18 cellular contexts compared by ENCODE assay signal in the genomic region with DNA sequence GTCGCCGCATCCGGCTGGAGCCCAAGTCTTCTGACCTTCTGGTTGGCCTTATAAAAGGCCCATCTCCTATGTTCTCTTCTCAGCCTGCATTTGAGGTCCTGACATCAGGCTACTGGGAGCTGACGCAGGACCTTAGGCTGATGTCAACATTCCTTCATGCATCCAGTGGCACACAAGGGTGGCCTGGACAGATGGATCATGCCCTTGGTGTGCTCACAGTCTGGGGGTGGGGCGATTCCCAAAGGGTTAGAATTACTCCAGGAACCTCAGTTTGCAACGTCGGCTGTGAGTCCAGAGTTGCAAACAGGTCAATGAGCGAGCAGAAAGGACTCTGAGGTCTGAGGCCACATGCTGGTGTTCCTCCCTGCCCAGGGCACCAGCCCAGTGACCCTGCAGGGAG. TPM values are rescaled to one million over a fixed set of nuclear protein-coding genes. Genes with fewer than 3 reads are reported as not detected.
DNase-seq lines count a peak whose midpoint lies in the region; ATAC-seq, FAIRE-seq and TF ChIP-seq lines count a peak whose summit lies in the region.
"Had no signal": no experiment of that assay in that cellular context is flagged by ENCODE, and none has a peak within 500 bp of the region (broad histone marks: within the 10 kb centered on the region; RNA-seq: fewer than 3 reads in every experiment).

No MANE protein-coding gene starts in this region.

- WGBS in H1 (ENCODE audit: extremely low coverage in 1 of 2, insufficient coverage in 1 of 2, insufficient read length in 1 of 2, insufficient replicate concordance in 2 of 2, low coverage in 1 of 2, low lambda C conversion rate in 2 of 2, missing lambda C conversion rate in 1 of 2), 2 experiments: 95% methylated on average over 8 of the region's 8 CpGs; no CpG with 5 or more reads in 1 of the 2 experiments
- WGBS in small intestine, 3 donors: 81 to 88% (median 88%) methylated on average over 8 of the region's 8 CpGs

- no peak overlapping the region for H4K8ac ChIP-seq in H1 (ENCODE audit: extremely low read depth, insufficient read depth, low read length)

- no peak overlapping the region for H2BK120ac ChIP-seq in H1 (replicated peaks; ENCODE audit: low read depth, low read length)

- peaks cover 10% of the 10 kb centered on the region for H3K4me1 Mint-ChIP-seq in nephron
- H3K4me1 Mint-ChIP-seq: central memory CD8-positive, alpha-beta T cell had no signal

- H2AFZ ChIP-seq in OCI-LY3 (ENCODE audit: low read depth, low read length): no peak overlapping the region
- H2AFZ ChIP-seq in H1 (ENCODE audit: low read length): no peak overlapping the region

- TF ChIP-seq CTCF in OCI-LY3 (IDR thresholded peaks at IDR 0.05; ENCODE audit: low read depth, low read length) (no peak), H1 (IDR thresholded peaks at IDR 0.05; ENCODE audit: control extremely low read depth in 1 of 3, insufficient read depth in 1 of 3, low read depth in 1 of 3, low read length in 3 of 3) (no peak), nephron (IDR thresholded peaks at IDR 0.05; ENCODE audit: unreplicated experiment in 3 of 3) (no peak)

- H3K9me3 ChIP-seq in OCI-LY3 (ENCODE audit: insufficient read depth, low read length) (no peaks in the 10 kb centered on the region), H1 (ENCODE audit: insufficient read depth in 2 of 2, low read depth in 1 of 2, low read length in 1 of 2) (no peaks in the 10 kb centered on the region), small intestine (ENCODE audit: control insufficient read depth, low read depth) (no peaks in the 10 kb centered on the region)

- no peak overlapping the region for H3K18ac ChIP-seq in H1 (ENCODE audit: extremely low read depth, low read length)

- no peaks in the 10 kb centered on the region for H3K27me3 ChIP-seq in OCI-LY3 (ENCODE audit: low read depth, low read length)
- no peaks in the 10 kb centered on the region for H3K27me3 ChIP-seq in H1 (replicated peaks in 1 of 4; ENCODE audit: control insufficient read depth in 3 of 4, extremely low read depth in 1 of 4, insufficient read depth in 3 of 4, low read length in 3 of 4)
- H3K27me3 ChIP-seq in small intestine (ENCODE audit: control insufficient read depth in 2 of 2, insufficient read depth in 2 of 2, low read length in 2 of 2): no peaks in the 10 kb centered on the region

- H2BK20ac ChIP-seq in H1 (ENCODE audit: low read length): peak overlapping the region; percentile 15

- no peak for FAIRE-seq in H1 (lab: Jason Lieb, UNC)
- no peak for FAIRE-seq in small intestine (lab: Jason Lieb, UNC)
- FAIRE-seq: GM19239 had no signal

- H3K56ac ChIP-seq in H1 (replicated peaks; ENCODE audit: insufficient read length, low read depth, low read length): no peak overlapping the region

- H3K4me2 ChIP-seq in OCI-LY3 (ENCODE audit: low read length) (no peak overlapping the region), H1 (ENCODE audit: insufficient read depth in 1 of 2, low read depth in 2 of 2, low read length in 2 of 2) (no peak overlapping the region)

- TF ChIP-seq EP300 in H1 (IDR thresholded peaks at IDR 0.05; ENCODE audit: borderline replicate concordance in 1 of 2, low read depth in 2 of 2, low read length in 2 of 2): no peak

- H2AK5ac ChIP-seq in H1 (ENCODE audit: low read depth, low read length): peak overlapping the region; percentile 68; the same call in 1 of the 2 replicates

- POLR2A ChIA-PET in H1 (lab: Charles Lee; ENCODE audit: partially characterized antibody): interaction anchor here (2.3 to 2.9 kb wide), 2 partner anchors 7 to 17 kb away, joined by 8 to 15 read pairs; a partner anchor contains a TSS

- no peak for TF ChIP-seq POLR2A in H1 (IDR thresholded peaks at IDR 0.05; ENCODE audit: control extremely low read depth in 1 of 2, low read depth in 2 of 2, low read length in 2 of 2)

- peak; percentile 51 for DNase-seq in EH (ENCODE audit: low read depth)
- DNase-seq in H1 (ENCODE audit: low read depth in 1 of 2, low spot score in 2 of 2): no peak
- no peak for DNase-seq in cerebellum (ENCODE audit: low spot score)
- no peak for DNase-seq in small intestine
- DNase-seq: activated T-cell treated with anti-CD3 and anti-CD28 coated beads, Interleukin-2, amount 50 U/mL, for 24 hours; Kasumi-1; left cardiac atrium; naive B cell; NCI-H1436; NCI-H446 had no signal

- H3K23ac ChIP-seq in H1 (ENCODE audit: insufficient read length): no peak overlapping the region

- H3K79me2 ChIP-seq in OCI-LY3 (ENCODE audit: low read length) (no peaks in the 10 kb centered on the region), H1 (ENCODE audit: control insufficient read depth in 1 of 2, insufficient read depth in 2 of 2, low read length in 2 of 2) (no peaks in the 10 kb centered on the region)

- H3K4me3 ChIP-seq in OCI-LY3 (ENCODE audit: low read length) (no peak overlapping the region), H1 (ENCODE audit: extremely low read depth in 1 of 4, insufficient read depth in 2 of 4, low read depth in 3 of 4, low read length in 4 of 4) (no peak overlapping the region), small intestine (ENCODE audit: low read depth in 1 of 2, low read length in 2 of 2) (no peak overlapping the region)
- H3K4me3 ChIP-seq: SK-N-MC had no signal

- H3K4me1 ChIP-seq in OCI-LY3 (ENCODE audit: low read length): peaks cover 64% of the 10 kb centered on the region
- peaks cover 4 to 26% (median 9%) of the 10 kb centered on the region in 4 experiments for H3K4me1 ChIP-seq in H1 (replicated peaks in 1 of 4; ENCODE audit: control insufficient read depth in 3 of 4, insufficient read depth in 4 of 4, low read length in 3 of 4)
- peaks cover 2 to 6% of the 10 kb centered on the region in 2 donors for H3K4me1 ChIP-seq in small intestine (ENCODE audit: control insufficient read depth in 2 of 2, insufficient read depth in 1 of 2, low read depth in 1 of 2, low read length in 1 of 2)

- ATAC-seq in HG03139 (IDR thresholded peaks at IDR 0.05; ENCODE audit: unreplicated experiment) (no peak), HG02588 (IDR thresholded peaks at IDR 0.05; ENCODE audit: unreplicated experiment) (no peak)
- ATAC-seq: left cardiac atrium had no signal

- peaks cover 2% of the 10 kb centered on the region; the same call in 1 of the 2 replicates for H3K23me2 ChIP-seq in H1 (ENCODE audit: low read depth, low read length)

- peak overlapping the region; percentile 82 for H2BK12ac ChIP-seq in H1 (ENCODE audit: low read depth, low read length)

- H3K9ac ChIP-seq in OCI-LY3 (ENCODE audit: low read length) (no peak overlapping the region), H1 (replicated peaks in 1 of 4; ENCODE audit: extremely low read depth in 1 of 4, low read depth in 3 of 4, low read length in 3 of 4) (no peak overlapping the region)

- no peak overlapping the region for H3K4ac ChIP-seq in H1 (replicated peaks; ENCODE audit: insufficient read length, low read depth, low read length)

- H3K9me3 Mint-ChIP-seq in nephron: no peaks in the 10 kb centered on the region
- H3K9me3 Mint-ChIP-seq: activated T-cell treated with anti-CD3 and anti-CD28 coated beads, Interleukin-2, amount 50 U/mL, for 24 hours; central memory CD8-positive, alpha-beta T cell; naive B cell had no signal

- 0 out of 2 replicates have a peak overlapping the region, but pooled peaks have one; percentile 8 for H3K27ac ChIP-seq in OCI-LY3 (ENCODE audit: low read length)
- no peak overlapping the region for H3K27ac ChIP-seq in H1 (ENCODE audit: low read depth, low read length)
- no peak overlapping the region for H3K27ac ChIP-seq in small intestine (ENCODE audit: low read depth in 1 of 2, low read length in 1 of 2)
- H3K27ac ChIP-seq: HL-60, SK-N-MC had no signal

- peaks cover 5% of the 10 kb centered on the region for H3K27me3 Mint-ChIP-seq in nephron (ENCODE audit: low read depth)
- H3K27me3 Mint-ChIP-seq: naive B cell had no signal

- H3K36me3 Mint-ChIP-seq in nephron (ENCODE audit: low read depth): no peaks in the 10 kb centered on the region
- H3K36me3 Mint-ChIP-seq: naive B cell had no signal

- no peaks in the 10 kb centered on the region for H4K20me1 ChIP-seq in OCI-LY3 (ENCODE audit: insufficient read depth, low read length)
- H4K20me1 ChIP-seq in H1 (replicated peaks in 1 of 2; ENCODE audit: control insufficient read depth in 1 of 2, insufficient read depth in 2 of 2, low read length in 2 of 2): no peaks in the 10 kb centered on the region

- CTCF ChIA-PET in H1 (lab: Charles Lee; ENCODE audit: partially characterized antibody): interaction anchor here (0.6 to 1.6 kb wide), 4 partner anchors 16 to 120 kb away, joined by 3 to 6 read pairs (median 4); no protein-coding TSS in a partner anchor

- no peak for TF ChIP-seq RAD21 in H1 (IDR thresholded peaks at IDR 0.05 in 1 of 2, conservative IDR thresholded peaks at IDR 0.05 in 1 of 2; ENCODE audit: low read depth in 2 of 2, low read length in 2 of 2)

- H4K91ac ChIP-seq in H1 (replicated peaks; ENCODE audit: insufficient read length, low read length): peak overlapping the region; percentile 4

- peak overlapping the region; percentile 53; the same call in 1 of the 2 replicates for H2BK15ac ChIP-seq in H1 (ENCODE audit: low read length)

- H3K36me3 ChIP-seq in OCI-LY3 (replicated peaks; ENCODE audit: low read depth, low read length) (no peaks in the 10 kb centered on the region), H1 (ENCODE audit: control insufficient read depth in 2 of 4, insufficient read depth in 4 of 4, low read length in 3 of 4) (no peaks in the 10 kb centered on the region), small intestine (ENCODE audit: control insufficient read depth in 2 of 2, insufficient read depth in 2 of 2, low read length in 2 of 2) (no peaks in the 10 kb centered on the region)

- no peaks in the 10 kb centered on the region for H3K79me1 ChIP-seq in H1 (ENCODE audit: low read depth, low read length)

- no peak overlapping the region for H3K4me3 Mint-ChIP-seq in nephron
- H3K4me3 Mint-ChIP-seq: activated T-cell treated with anti-CD3 and anti-CD28 coated beads, Interleukin-2, amount 50 U/mL, for 24 hours; central memory CD8-positive, alpha-beta T cell had no signal

- H2BK5ac ChIP-seq in H1 (ENCODE audit: low read depth, low read length): peak overlapping the region; percentile 63; the same call in 1 of the 2 replicates

- peak overlapping the region in 2 of 3 experiments; percentile 68 to 85 for H3K27ac Mint-ChIP-seq in nephron
- H3K27ac Mint-ChIP-seq: activated T-cell treated with anti-CD3 and anti-CD28 coated beads, Interleukin-2, amount 50 U/mL, for 24 hours had no signal

- H4K5ac ChIP-seq in H1 (ENCODE audit: insufficient read length, low read depth, low read length): no peak overlapping the region

- H3K14ac ChIP-seq in H1 (ENCODE audit: insufficient read length): no peak overlapping the region

RNA-seq across cellular contexts. Expression of a gene that starts 8.2 kb away (rescaled TPM):
- total RNA-seq in H1 (2021; fragmentation: NEBNext Ultra II Directional; extraction: Animal tissue kit (Norgen Biotek cat#: 25700)): 39.8 and 41.5 TPM in 2 replicates
- polyA plus RNA-seq in H1 (2011; rRNA removed): 8.3 and 13.3 TPM in 2 replicates
- 11.5 TPM for polyA plus RNA-seq in H1 (2011; cell fraction: cytosol; rRNA removed)
- polyA plus RNA-seq in H1 (2011; cell fraction: nucleus; rRNA removed): 16.9 TPM
- 20.3 to 37.3 TPM (median 30.6 TPM) in 4 replicates for polyA plus RNA-seq in H1 (2012, experiment 1 of 2)
- 19.9 TPM for polyA plus RNA-seq in H1 (2012, experiment 2 of 2)
- 21.5 TPM for polyA plus RNA-seq in H1 (2013, experiment 1 of 2)
- 22.1 TPM for polyA plus RNA-seq in H1 (2013, experiment 2 of 2)
- 12.5 and 16.1 TPM in 2 replicates for polyA minus RNA-seq in H1 (2011; rRNA and poly(A)+ RNA removed)
- polyA minus RNA-seq in H1 (2011; cell fraction: cytosol; rRNA and poly(A)+ RNA removed): 21.2 TPM
- 16.3 TPM for polyA minus RNA-seq in H1 (2011; cell fraction: nucleus; rRNA and poly(A)+ RNA removed)
- 118 TPM for total RNA-seq in cerebellum
- polyA plus RNA-seq in small intestine: 10 to 100 TPM; 11.3 to 25.9 (median 12.5) TPM

RNA-seq across cellular contexts. Expression of a gene that starts 26.8 kb away (rescaled TPM):
- total RNA-seq in H1 (2021; fragmentation: NEBNext Ultra II Directional; extraction: Animal tissue kit (Norgen Biotek cat#: 25700)): 85.4 and 90.5 TPM in 2 replicates
- polyA plus RNA-seq in H1 (2011; rRNA removed) (40.8 and 52.9 TPM in 2 replicates), small intestine (10 to 100 TPM in 2 of 3 donors, 1 to 10 TPM in 1; 5.4 to 27.1 (median 12.2) TPM)
- polyA plus RNA-seq in H1 (2011; cell fraction: cytosol; rRNA removed): 67.0 TPM
- 43.8 TPM for polyA plus RNA-seq in H1 (2011; cell fraction: nucleus; rRNA removed)
- polyA plus RNA-seq in H1 (2012, experiment 1 of 2): 77.2 to 107 TPM (median 93.2 TPM) in 4 replicates
- polyA plus RNA-seq in H1 (2012, experiment 2 of 2): 90.7 TPM
- 49.5 TPM for polyA plus RNA-seq in H1 (2013, experiment 1 of 2)
- polyA plus RNA-seq in H1 (2013, experiment 2 of 2): 51.4 TPM
- 98.1 and 103 TPM in 2 replicates for polyA minus RNA-seq in H1 (2011; rRNA and poly(A)+ RNA removed)
- polyA minus RNA-seq in H1 (2011; cell fraction: cytosol; rRNA and poly(A)+ RNA removed): 54.5 TPM
- 37.1 TPM for polyA minus RNA-seq in H1 (2011; cell fraction: nucleus; rRNA and poly(A)+ RNA removed)
- total RNA-seq in cerebellum: 22.1 TPM
